Comparison of ENCODE assay signal across 1 cellular context in the genomic region with DNA sequence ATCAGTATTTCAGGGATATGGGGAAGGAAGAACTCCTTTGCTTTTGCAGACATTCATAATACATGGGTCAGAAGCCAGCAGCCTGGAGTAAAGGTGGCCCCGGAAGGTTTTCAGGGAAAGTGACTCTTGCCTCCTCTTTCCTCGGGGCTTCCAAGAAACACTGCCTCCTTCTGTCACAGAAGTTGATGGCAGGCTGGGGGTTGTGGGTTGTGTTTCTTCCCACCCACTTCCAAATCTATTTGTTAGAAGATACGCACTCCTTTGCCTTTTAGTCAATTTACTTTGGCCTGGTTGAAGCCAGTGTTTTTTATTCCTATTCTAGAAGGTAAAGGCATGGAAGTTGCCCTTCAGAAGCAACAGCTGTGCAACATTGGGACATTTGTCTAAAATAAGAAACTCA.
TF ChIP-seq lines count a peak whose summit lies in the region.

No MANE protein-coding gene starts in this region.

TF ChIP-seq in WTC11, 78 proteins besides CTCF, POLR2A, EP300 and RAD21 (continued from another document):
- TF ChIP-seq, protein P1, sequence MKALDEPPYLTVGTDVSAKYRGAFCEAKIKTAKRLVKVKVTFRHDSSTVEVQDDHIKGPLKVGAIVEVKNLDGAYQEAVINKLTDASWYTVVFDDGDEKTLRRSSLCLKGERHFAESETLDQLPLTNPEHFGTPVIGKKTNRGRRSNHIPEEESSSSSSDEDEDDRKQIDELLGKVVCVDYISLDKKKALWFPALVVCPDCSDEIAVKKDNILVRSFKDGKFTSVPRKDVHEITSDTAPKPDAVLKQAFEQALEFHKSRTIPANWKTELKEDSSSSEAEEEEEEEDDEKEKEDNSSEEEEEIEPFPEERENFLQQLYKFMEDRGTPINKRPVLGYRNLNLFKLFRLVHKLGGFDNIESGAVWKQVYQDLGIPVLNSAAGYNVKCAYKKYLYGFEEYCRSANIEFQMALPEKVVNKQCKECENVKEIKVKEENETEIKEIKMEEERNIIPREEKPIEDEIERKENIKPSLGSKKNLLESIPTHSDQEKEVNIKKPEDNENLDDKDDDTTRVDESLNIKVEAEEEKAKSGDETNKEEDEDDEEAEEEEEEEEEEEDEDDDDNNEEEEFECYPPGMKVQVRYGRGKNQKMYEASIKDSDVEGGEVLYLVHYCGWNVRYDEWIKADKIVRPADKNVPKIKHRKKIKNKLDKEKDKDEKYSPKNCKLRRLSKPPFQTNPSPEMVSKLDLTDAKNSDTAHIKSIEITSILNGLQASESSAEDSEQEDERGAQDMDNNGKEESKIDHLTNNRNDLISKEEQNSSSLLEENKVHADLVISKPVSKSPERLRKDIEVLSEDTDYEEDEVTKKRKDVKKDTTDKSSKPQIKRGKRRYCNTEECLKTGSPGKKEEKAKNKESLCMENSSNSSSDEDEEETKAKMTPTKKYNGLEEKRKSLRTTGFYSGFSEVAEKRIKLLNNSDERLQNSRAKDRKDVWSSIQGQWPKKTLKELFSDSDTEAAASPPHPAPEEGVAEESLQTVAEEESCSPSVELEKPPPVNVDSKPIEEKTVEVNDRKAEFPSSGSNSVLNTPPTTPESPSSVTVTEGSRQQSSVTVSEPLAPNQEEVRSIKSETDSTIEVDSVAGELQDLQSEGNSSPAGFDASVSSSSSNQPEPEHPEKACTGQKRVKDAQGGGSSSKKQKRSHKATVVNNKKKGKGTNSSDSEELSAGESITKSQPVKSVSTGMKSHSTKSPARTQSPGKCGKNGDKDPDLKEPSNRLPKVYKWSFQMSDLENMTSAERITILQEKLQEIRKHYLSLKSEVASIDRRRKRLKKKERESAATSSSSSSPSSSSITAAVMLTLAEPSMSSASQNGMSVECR (CRISPR knock-in tag; IDR thresholded peaks at IDR 0.05; ENCODE audit: borderline replicate concordance), result no peak
- TF ChIP-seq, protein P2, sequence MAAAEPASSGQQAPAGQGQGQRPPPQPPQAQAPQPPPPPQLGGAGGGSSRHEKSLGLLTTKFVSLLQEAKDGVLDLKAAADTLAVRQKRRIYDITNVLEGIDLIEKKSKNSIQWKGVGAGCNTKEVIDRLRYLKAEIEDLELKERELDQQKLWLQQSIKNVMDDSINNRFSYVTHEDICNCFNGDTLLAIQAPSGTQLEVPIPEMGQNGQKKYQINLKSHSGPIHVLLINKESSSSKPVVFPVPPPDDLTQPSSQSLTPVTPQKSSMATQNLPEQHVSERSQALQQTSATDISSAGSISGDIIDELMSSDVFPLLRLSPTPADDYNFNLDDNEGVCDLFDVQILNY (CRISPR knock-in tag; IDR thresholded peaks at IDR 0.05), result no peak
- TF ChIP-seq, protein P3, sequence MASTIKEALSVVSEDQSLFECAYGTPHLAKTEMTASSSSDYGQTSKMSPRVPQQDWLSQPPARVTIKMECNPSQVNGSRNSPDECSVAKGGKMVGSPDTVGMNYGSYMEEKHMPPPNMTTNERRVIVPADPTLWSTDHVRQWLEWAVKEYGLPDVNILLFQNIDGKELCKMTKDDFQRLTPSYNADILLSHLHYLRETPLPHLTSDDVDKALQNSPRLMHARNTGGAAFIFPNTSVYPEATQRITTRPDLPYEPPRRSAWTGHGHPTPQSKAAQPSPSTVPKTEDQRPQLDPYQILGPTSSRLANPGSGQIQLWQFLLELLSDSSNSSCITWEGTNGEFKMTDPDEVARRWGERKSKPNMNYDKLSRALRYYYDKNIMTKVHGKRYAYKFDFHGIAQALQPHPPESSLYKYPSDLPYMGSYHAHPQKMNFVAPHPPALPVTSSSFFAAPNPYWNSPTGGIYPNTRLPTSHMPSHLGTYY (CRISPR knock-in tag; IDR thresholded peaks at IDR 0.05), result no peak
- no peak for TF ChIP-seq ZNF671 (CRISPR knock-in tag; IDR thresholded peaks at IDR 0.05)
- no peak for TF ChIP-seq RELA (CRISPR knock-in tag; IDR thresholded peaks at IDR 0.05; ENCODE audit: borderline replicate concordance)
- TF ChIP-seq, protein P4, sequence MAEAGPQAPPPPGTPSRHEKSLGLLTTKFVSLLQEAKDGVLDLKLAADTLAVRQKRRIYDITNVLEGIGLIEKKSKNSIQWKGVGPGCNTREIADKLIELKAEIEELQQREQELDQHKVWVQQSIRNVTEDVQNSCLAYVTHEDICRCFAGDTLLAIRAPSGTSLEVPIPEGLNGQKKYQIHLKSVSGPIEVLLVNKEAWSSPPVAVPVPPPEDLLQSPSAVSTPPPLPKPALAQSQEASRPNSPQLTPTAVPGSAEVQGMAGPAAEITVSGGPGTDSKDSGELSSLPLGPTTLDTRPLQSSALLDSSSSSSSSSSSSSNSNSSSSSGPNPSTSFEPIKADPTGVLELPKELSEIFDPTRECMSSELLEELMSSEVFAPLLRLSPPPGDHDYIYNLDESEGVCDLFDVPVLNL (CRISPR knock-in tag; IDR thresholded peaks at IDR 0.05; ENCODE audit: borderline replicate concordance, low read depth), result no peak
- TF ChIP-seq, protein P5, sequence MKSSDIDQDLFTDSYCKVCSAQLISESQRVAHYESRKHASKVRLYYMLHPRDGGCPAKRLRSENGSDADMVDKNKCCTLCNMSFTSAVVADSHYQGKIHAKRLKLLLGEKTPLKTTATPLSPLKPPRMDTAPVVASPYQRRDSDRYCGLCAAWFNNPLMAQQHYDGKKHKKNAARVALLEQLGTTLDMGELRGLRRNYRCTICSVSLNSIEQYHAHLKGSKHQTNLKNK (CRISPR knock-in tag; IDR thresholded peaks at IDR 0.05), result no peak
